Comparison of ENCODE assay signal across 8 cellular contexts in the genomic region with DNA sequence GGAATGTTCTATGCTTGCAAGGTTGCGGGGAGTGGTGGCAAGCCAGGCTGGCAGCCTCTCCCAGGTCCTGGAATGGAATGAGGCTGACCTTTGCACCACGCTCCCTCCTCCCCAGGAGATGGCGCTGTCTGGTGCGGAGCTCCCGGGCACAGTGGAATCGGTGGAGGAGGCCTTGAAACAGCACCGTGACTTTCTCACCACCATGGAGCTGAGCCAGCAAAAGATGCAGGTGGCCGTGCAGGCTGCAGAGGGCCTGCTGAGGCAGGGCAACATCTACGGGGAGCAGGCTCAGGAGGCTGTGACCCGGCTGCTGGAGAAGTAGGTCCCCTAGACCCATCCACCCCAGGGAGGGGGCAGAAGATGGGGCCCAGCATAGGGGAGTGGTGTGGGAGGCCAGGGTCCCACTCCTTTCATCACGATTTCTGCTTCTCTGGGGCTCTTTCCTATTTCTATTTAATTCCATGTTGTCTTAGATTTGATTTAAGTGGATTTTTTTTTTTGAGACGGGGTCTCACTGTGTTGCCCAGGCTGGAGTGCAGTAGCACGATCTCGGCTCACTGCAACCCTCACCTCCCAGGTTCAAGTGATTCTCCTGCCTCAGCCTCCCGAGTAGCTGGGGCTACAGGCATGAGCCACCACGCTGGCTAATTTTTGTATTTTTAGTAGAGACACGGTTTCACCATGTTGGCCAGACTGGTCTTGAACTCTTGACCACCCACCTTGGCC. TPM values are rescaled to one million over a fixed set of nuclear protein-coding genes. Genes with fewer than 3 reads are reported as not detected.
DNase-seq lines count a peak whose midpoint lies in the region; ATAC-seq and TF ChIP-seq lines count a peak whose summit lies in the region.

No MANE protein-coding gene starts in this region.

- no peaks in the 10 kb centered on the region for H3K36me3 ChIP-seq in parathyroid adenoma (ENCODE audit: control insufficient read depth, insufficient read depth, low read length)

- H3K27me3 ChIP-seq in parathyroid adenoma (ENCODE audit: control insufficient read depth, insufficient read depth, low read length): no peaks in the 10 kb centered on the region

- H3K4me1 ChIP-seq in parathyroid adenoma: no peaks in the 10 kb centered on the region

- no peak overlapping the region for H3K9ac ChIP-seq in parathyroid adenoma

- H2AFZ ChIP-seq in parathyroid adenoma: no peak overlapping the region

- no peak for ATAC-seq in HG03097 (IDR thresholded peaks at IDR 0.05; ENCODE audit: low FRiP score, unreplicated experiment)
- ATAC-seq in HG03196 (IDR thresholded peaks at IDR 0.05; ENCODE audit: unreplicated experiment): no peak

- H3K27ac ChIP-seq in parathyroid adenoma: no peak overlapping the region

- no peak overlapping the region for H3K4me2 ChIP-seq in parathyroid adenoma (ENCODE audit: low read length)

- H3K4me3 ChIP-seq in parathyroid adenoma (ENCODE audit: low read depth, low read length): no peak overlapping the region

- peak; percentile 47 for DNase-seq in COR-L47 (lab: John Stamatoyannopoulos, UW)
- DNase-seq in HT-29 (ENCODE audit: low spot score): peak; percentile 92
- peak; percentile 20 for DNase-seq in NOMO-1 (lab: John Stamatoyannopoulos, UW; ENCODE audit: unreplicated experiment in 2 of 2)
- peak; percentile 77 for DNase-seq in activated CD8-positive, alpha-beta memory T cell treated with anti-CD3 and anti-CD28 coated beads, Interleukin-2, amount 50 U/mL, for 48 hours
- peak; percentile 10 for DNase-seq in fibroblast of peridontal ligament (ENCODE audit: extremely low read depth)

- peak; percentile 77 for TF ChIP-seq CTCF in parathyroid adenoma (IDR thresholded peaks at IDR 0.05)

- H3K9me3 ChIP-seq in parathyroid adenoma (ENCODE audit: control insufficient read depth, low read length): no peaks in the 10 kb centered on the region

- no peaks in the 10 kb centered on the region for H3K79me2 ChIP-seq in parathyroid adenoma

RNA-seq across cellular contexts. Expression of a gene that starts 53.2 kb away (rescaled TPM):
- 128 and 142 TPM in 2 replicates for total RNA-seq in HT-29 (2014; rRNA removed; shearing (Covaris generic))

RNA-seq across cellular contexts. Expression of a gene that starts 56.7 kb away (rescaled TPM):
- 0.23 and 1.3 TPM in 2 replicates for total RNA-seq in HT-29 (2014; rRNA removed; shearing (Covaris generic))

RNA-seq across cellular contexts. Expression of a gene that starts 57.9 kb away (rescaled TPM):
- 201 and 206 TPM in 2 replicates for total RNA-seq in HT-29 (2014; rRNA removed; shearing (Covaris generic))

Comparison
In these comparisons a context has a peak if more than half of its experiments do, and no peak if none do; other contexts are left out.
1. DNase-seq: peak in every context shown above with its lines; median percentile 92 in HT-29; 77 in activated CD8-positive, alpha-beta memory T cell treated with anti-CD3 and anti-CD28 coated beads, Interleukin-2, amount 50 U/mL, for 48 hours; 47 in COR-L47; 20 in NOMO-1; 10 in fibroblast of peridontal ligament.